Comparison of ENCODE assay signal across 8 cellular contexts in genomic region chr3:197627772-197628523, GRCh38.
A peak's percentile ranks its signal among the peaks of the same experiment; 100 is the strongest.
DNase-seq lines count a peak whose midpoint lies in the region; ATAC-seq and TF ChIP-seq lines count a peak whose summit lies in the region.
"Not testable (repeated sequence)": the region's sequence is repeated elsewhere in the genome, so short reads cannot be mapped to it uniquely, and the experiment has no call there.

No MANE protein-coding gene starts in this region.

- H3K4me1 ChIP-seq in ascending aorta = not testable (repeated sequence)

- intact Hi-C loops in ascending aorta (cut with DNase I); head of caudate nucleus (cut with DNase I): not testable (repeated sequence)

- peak; percentile 62 for ATAC-seq in GM21360 (IDR thresholded peaks at IDR 0.05; ENCODE audit: unreplicated experiment)
- ATAC-seq in HG03442 (IDR thresholded peaks at IDR 0.05; ENCODE audit: unreplicated experiment) = peak; percentile 74

- H3K36me3 ChIP-seq in ascending aorta = not testable (repeated sequence)

- not testable (repeated sequence) for H3K27me3 ChIP-seq in ascending aorta

- not testable (repeated sequence) for H3K9me3 ChIP-seq in ascending aorta

- peaks cover 10% of the 10 kb centered on the region for H3K4me1 Mint-ChIP-seq in T-helper 2 cell treated with Interferon-gamma antibody and Interleukin-4, amounts not matched to agents 5 μg/mL and 100 μg/mL, for 36 hours (ENCODE audit: low read depth)
- H3K4me1 Mint-ChIP-seq in nephron progenitor cell = not testable (repeated sequence)

- DNase-seq in CMK (ENCODE audit: low read depth) (peak; percentile 44), ascending aorta (ENCODE audit: low spot score in 2 of 2) (peak; percentile 17 to 93), head of caudate nucleus (peak; percentile 17 to 94 (median 84)), nephron progenitor cell (peak; percentile 97)
- DNase-seq in T-helper 2 cell treated with Interferon-gamma antibody and Interleukin-4, amounts not matched to agents 5 μg/mL and 100 μg/mL, for 36 hours (ENCODE audit: low spot score) = peak; percentile 94
- peak; percentile 75 to 84 for DNase-seq in stimulated activated CD8-positive, alpha-beta memory T cell treated with anti-CD3 and anti-CD28 coated beads, Interleukin-4, amount 100 ng/mL, for 1 hour (ENCODE audit: low read depth in 2 of 2, low spot score in 1 of 2)

- H3K36me3 Mint-ChIP-seq in T-helper 2 cell treated with Interferon-gamma antibody and Interleukin-4, amounts not matched to agents 5 μg/mL and 100 μg/mL, for 36 hours (ENCODE audit: low read depth) = not testable (repeated sequence)
- peaks cover 10% of the 10 kb centered on the region for H3K36me3 Mint-ChIP-seq in nephron progenitor cell (ENCODE audit: low read depth)

- H3K27ac ChIP-seq in ascending aorta = peak overlapping the region; percentile 72 to 81

- H3K4me3 ChIP-seq in ascending aorta = peak overlapping the region; percentile 65 to 78

- not testable (repeated sequence) for H3K9me3 Mint-ChIP-seq in T-helper 2 cell treated with Interferon-gamma antibody and Interleukin-4, amounts not matched to agents 5 μg/mL and 100 μg/mL, for 36 hours; nephron progenitor cell

- peak overlapping the region; percentile 70 for H3K27ac Mint-ChIP-seq in T-helper 2 cell treated with Interferon-gamma antibody and Interleukin-4, amounts not matched to agents 5 μg/mL and 100 μg/mL, for 36 hours
- not testable (repeated sequence) for H3K27ac Mint-ChIP-seq in nephron progenitor cell

- TF ChIP-seq CTCF in ascending aorta (IDR thresholded peaks at IDR 0.05); nephron progenitor cell (IDR thresholded peaks at IDR 0.05): not testable (repeated sequence)

- H3K4me3 Mint-ChIP-seq in T-helper 2 cell treated with Interferon-gamma antibody and Interleukin-4, amounts not matched to agents 5 μg/mL and 100 μg/mL, for 36 hours = peak overlapping the region; percentile 78
- H3K4me3 Mint-ChIP-seq in nephron progenitor cell = peak overlapping the region; percentile 82

- H3K27me3 Mint-ChIP-seq in T-helper 2 cell treated with Interferon-gamma antibody and Interleukin-4, amounts not matched to agents 5 μg/mL and 100 μg/mL, for 36 hours (ENCODE audit: low read depth); nephron progenitor cell (ENCODE audit: low read depth, poor library complexity): not testable (repeated sequence)

Comparison
In these comparisons a context has a peak if more than half of its experiments do, and no peak if none do; other contexts are left out.
1. Peak in every context shown above with its lines: DNase-seq, ATAC-seq, H3K4me3 ChIP-seq and H3K27ac ChIP-seq.
2. DNase-seq: peak in every context shown above with its lines; median percentile 97 in nephron progenitor cell; 94 in T-helper 2 cell treated with Interferon-gamma antibody and Interleukin-4, amounts not matched to agents 5 μg/mL and 100 μg/mL, for 36 hours; 84 in head of caudate nucleus; 80 in stimulated activated CD8-positive, alpha-beta memory T cell treated with anti-CD3 and anti-CD28 coated beads, Interleukin-4, amount 100 ng/mL, for 1 hour; 55 in ascending aorta; 44 in CMK.